ENCODE assay signal across 8 cellular contexts in the genomic region with DNA sequence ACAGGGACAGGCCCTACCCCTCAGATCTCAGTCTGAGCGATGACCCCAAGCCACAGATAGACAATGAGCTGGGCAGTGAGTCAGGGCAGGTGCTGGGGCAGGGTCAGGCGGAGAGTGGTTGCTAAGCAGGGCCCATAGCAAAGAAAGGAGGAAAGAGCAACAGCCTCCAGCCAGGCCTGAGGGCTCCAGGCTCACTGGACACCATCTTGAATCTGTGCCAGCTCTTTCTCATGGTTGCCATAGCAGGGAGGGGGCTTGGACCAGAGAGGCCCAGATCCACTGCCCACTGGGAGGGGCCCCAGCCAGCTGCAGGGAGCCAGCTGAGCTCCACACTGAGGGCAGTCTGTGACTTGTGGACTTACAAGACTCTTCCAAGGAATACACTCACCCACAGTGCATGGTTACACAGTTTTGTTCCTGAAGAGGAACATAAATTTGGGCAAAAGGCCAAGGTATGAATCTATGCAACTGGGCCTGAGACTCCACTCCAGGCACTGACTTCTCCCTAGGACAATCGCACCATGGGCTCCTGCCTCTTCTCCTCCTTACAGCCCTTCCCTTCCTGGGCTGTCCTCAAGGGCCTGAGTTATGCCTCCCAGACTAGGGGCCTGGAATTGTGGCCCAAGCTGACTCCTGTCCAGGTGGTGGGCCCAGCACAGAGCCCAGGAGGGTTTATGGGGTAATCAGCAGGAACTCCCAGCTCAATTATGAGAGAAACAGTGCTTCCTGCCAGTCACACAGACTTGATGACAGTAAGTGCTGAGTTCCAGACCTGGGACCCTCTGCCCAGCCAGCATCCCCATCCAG. TPM values are rescaled to one million over a fixed set of nuclear protein-coding genes. Genes with fewer than 3 reads are reported as not detected.
A peak's percentile ranks its signal among the peaks of the same experiment; 100 is the strongest.
DNase-seq lines count a peak whose midpoint lies in the region; TF ChIP-seq lines count a peak whose summit lies in the region.

No MANE protein-coding gene starts in this region.

- no peak overlapping the region for H3K4me3 ChIP-seq in SJCRH30
- no peak overlapping the region for H3K4me3 ChIP-seq in fibroblast of villous mesenchyme (ENCODE audit: low read depth, low read length)

- no peak overlapping the region for H3K27ac ChIP-seq in SJCRH30

- DNase-seq in GM04503 (ENCODE audit: low read depth), result peak; percentile 35
- peak; percentile 54 to 68 for DNase-seq in SJCRH30
- DNase-seq in fibroblast of villous mesenchyme (ENCODE audit: low read depth), result peak; percentile 66
- DNase-seq in pons (ENCODE audit: low spot score), result peak; percentile 38
- DNase-seq in NCI-H187 treated with DMSO at 0.1 percent for 48 hours (lab: John Stamatoyannopoulos, UW), result no peak
- no peak for DNase-seq in stimulated activated CD8-positive, alpha-beta memory T cell treated with anti-CD3 and anti-CD28 coated beads, Interleukin-4, amount 100 ng/mL, for 48 hours
- DNase-seq in activated CD4-positive, alpha-beta T cell treated with anti-CD3 and anti-CD28 coated beads for 4 hours, result no peak
- DNase-seq in NCI-H1105 treated with DMSO at 0.1 percent for 48 hours (lab: John Stamatoyannopoulos, UW), result no peak

- H3K9me3 ChIP-seq in SJCRH30 (replicated peaks), result no peaks in the 10 kb centered on the region

- no peaks in the 10 kb centered on the region for H3K36me3 ChIP-seq in SJCRH30

- H3K27me3 ChIP-seq in SJCRH30, result 0 out of 2 replicates have a peak, but pooled peaks cover 2% of the 10 kb centered on the region

- peaks cover 12% of the 10 kb centered on the region for H3K4me1 ChIP-seq in SJCRH30

- TF ChIP-seq CTCF in fibroblast of villous mesenchyme (IDR thresholded peaks at IDR 0.05; ENCODE audit: insufficient read depth, low read depth, low read length), result no peak

RNA-seq across cellular contexts. Expression of gene BEAN1, which starts 59.9 kb away (rescaled TPM):
- total RNA-seq in SJCRH30 (2014; rRNA removed; shearing (Covaris generic)), result 0.84 and 0.87 TPM in 2 replicates
- total RNA-seq in fibroblast of villous mesenchyme, result under 0.01 and 0.32 TPM in 2 replicates

Comparison
In these comparisons a context has a peak if more than half of its experiments do, and no peak if none do; other contexts are left out.
1. DNase-seq: peak in GM04503 (single experiment), SJCRH30 (2 of 2), fibroblast of villous mesenchyme (single experiment) and pons (single experiment); none in NCI-H187 treated with DMSO at 0.1 percent for 48 hours (single experiment), stimulated activated CD8-positive, alpha-beta memory T cell treated with anti-CD3 and anti-CD28 coated beads, Interleukin-4, amount 100 ng/mL, for 48 hours (single experiment), activated CD4-positive, alpha-beta T cell treated with anti-CD3 and anti-CD28 coated beads for 4 hours (0 of 2) and NCI-H1105 treated with DMSO at 0.1 percent for 48 hours (single experiment).